1 cellular context compared by ENCODE assay signal in the genomic region with DNA sequence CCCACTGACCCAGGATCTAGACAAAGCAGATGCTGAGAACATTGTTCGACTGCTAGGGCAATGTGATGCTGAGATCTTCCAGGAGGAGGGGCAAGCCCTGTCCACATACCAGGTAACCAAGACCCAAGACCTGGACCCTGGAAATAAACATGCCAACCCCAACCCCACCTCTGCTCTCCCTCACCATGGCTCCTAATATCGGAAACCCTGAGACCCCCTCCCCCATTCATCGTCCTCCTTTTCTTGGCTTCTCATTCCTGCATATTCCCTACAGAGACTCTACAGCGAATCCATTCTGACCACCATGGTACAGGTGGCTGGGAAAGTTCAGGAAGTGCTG.
TF ChIP-seq lines count a peak whose summit lies in the region.

No MANE protein-coding gene starts in this region.

TF ChIP-seq in GM23338, 12 proteins besides CTCF, POLR2A, EP300 and RAD21 (continued from another document):
- TF ChIP-seq, protein P1, sequence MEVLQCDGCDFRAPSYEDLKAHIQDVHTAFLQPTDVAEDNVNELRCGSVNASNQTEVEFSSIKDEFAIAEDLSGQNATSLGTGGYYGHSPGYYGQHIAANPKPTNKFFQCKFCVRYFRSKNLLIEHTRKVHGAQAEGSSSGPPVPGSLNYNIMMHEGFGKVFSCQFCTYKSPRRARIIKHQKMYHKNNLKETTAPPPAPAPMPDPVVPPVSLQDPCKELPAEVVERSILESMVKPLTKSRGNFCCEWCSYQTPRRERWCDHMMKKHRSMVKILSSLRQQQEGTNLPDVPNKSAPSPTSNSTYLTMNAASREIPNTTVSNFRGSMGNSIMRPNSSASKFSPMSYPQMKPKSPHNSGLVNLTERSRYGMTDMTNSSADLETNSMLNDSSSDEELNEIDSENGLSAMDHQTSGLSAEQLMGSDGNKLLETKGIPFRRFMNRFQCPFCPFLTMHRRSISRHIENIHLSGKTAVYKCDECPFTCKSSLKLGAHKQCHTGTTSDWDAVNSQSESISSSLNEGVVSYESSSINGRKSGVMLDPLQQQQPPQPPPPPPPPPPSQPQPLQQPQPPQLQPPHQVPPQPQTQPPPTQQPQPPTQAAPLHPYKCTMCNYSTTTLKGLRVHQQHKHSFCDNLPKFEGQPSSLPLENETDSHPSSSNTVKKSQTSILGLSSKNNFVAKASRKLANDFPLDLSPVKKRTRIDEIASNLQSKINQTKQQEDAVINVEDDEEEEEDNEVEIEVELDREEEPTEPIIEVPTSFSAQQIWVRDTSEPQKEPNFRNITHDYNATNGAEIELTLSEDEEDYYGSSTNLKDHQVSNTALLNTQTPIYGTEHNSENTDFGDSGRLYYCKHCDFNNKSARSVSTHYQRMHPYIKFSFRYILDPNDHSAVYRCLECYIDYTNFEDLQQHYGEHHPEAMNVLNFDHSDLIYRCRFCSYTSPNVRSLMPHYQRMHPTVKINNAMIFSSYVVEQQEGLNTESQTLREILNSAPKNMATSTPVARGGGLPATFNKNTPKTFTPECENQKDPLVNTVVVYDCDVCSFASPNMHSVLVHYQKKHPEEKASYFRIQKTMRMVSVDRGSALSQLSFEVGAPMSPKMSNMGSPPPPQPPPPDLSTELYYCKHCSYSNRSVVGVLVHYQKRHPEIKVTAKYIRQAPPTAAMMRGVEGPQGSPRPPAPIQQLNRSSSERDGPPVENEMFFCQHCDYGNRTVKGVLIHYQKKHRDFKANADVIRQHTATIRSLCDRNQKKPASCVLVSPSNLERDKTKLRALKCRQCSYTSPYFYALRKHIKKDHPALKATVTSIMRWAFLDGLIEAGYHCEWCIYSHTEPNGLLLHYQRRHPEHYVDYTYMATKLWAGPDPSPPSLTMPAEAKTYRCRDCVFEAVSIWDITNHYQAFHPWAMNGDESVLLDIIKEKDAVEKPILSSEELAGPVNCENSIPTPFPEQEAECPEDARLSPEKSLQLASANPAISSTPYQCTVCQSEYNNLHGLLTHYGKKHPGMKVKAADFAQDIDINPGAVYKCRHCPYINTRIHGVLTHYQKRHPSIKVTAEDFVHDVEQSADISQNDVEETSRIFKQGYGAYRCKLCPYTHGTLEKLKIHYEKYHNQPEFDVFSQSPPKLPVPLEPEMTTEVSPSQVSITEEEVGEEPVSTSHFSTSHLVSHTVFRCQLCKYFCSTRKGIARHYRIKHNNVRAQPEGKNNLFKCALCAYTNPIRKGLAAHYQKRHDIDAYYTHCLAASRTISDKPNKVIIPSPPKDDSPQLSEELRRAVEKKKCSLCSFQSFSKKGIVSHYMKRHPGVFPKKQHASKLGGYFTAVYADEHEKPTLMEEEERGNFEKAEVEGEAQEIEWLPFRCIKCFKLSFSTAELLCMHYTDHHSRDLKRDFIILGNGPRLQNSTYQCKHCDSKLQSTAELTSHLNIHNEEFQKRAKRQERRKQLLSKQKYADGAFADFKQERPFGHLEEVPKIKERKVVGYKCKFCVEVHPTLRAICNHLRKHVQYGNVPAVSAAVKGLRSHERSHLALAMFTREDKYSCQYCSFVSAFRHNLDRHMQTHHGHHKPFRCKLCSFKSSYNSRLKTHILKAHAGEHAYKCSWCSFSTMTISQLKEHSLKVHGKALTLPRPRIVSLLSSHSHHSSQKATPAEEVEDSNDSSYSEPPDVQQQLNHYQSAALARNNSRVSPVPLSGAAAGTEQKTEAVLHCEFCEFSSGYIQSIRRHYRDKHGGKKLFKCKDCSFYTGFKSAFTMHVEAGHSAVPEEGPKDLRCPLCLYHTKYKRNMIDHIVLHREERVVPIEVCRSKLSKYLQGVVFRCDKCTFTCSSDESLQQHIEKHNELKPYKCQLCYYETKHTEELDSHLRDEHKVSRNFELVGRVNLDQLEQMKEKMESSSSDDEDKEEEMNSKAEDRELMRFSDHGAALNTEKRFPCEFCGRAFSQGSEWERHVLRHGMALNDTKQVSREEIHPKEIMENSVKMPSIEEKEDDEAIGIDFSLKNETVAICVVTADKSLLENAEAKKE (CRISPR knock-in tag; IDR thresholded peaks at IDR 0.05) = no peak
- no peak for TF ChIP-seq POLR2AphosphoS5 (IDR thresholded peaks at IDR 0.05; ENCODE audit: low read depth)
- TF ChIP-seq CREB1 (CRISPR knock-in tag; IDR thresholded peaks at IDR 0.05; ENCODE audit: low read depth) = no peak
- TF ChIP-seq EZH2 (IDR thresholded peaks at IDR 0.05; ENCODE audit: low read depth, unreplicated experiment) = no peak
- TF ChIP-seq ZNF331 (CRISPR knock-in tag; IDR thresholded peaks at IDR 0.05; ENCODE audit: low read depth) = no peak
- TF ChIP-seq NANOG (IDR thresholded peaks at IDR 0.05; ENCODE audit: borderline replicate concordance) = no peak
TF ChIP-seq in GM23338: peak in this region for 0.
